Comparison of ENCODE assay signal across 5 cellular contexts in the genomic region with DNA sequence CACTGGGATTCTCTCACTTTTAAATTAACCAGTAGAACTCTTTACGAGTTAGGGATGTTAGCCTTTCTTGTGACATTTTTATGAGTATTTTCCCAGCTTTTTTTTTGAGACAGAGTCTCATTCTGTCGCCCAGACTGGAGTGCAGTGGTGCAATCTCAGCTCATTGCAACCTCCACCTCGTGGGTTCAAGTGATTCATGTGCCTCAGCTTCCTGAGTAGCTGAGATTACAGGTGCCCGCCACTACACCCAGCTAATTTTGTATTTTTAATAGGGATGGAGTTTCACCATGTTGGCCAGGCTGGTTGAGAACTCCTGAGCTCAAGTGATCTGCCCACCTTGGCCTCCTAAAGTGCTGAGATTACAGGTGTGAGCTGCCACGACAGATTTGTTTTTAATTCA. TPM values are rescaled to one million over a fixed set of nuclear protein-coding genes. Genes with fewer than 3 reads are reported as not detected.
DNase-seq lines count a peak whose midpoint lies in the region; ATAC-seq and TF ChIP-seq lines count a peak whose summit lies in the region.
"Not testable (repeated sequence)": the region's sequence is repeated elsewhere in the genome, so short reads cannot be mapped to it uniquely, and the experiment has no call there.

No MANE protein-coding gene starts in this region.

- H3K9me3 Mint-ChIP-seq in stimulated activated effector memory CD8-positive, alpha-beta T cell treated with anti-CD3 and anti-CD28 coated beads, Interleukin-12 subunit alpha, Interleukin-12 subunit beta, amount 100 ng/mL, for 72 hours, result not testable (repeated sequence)

- peaks cover 48% of the 10 kb centered on the region for H3K4me1 ChIP-seq in DOHH2 (ENCODE audit: control insufficient read depth, low read length)
- H3K4me1 ChIP-seq in Karpas-422 (ENCODE audit: low read length), result peaks cover 47% of the 10 kb centered on the region

- not testable (repeated sequence) for H3K9ac ChIP-seq in Karpas-422 (ENCODE audit: low read length)

- not testable (repeated sequence) for H3K4me3 ChIP-seq in DOHH2 (ENCODE audit: low read length); Karpas-422 (ENCODE audit: low read length)

- H2AFZ ChIP-seq in Karpas-422 (ENCODE audit: low read length), result not testable (repeated sequence)

- H4K20me1 ChIP-seq in DOHH2 (ENCODE audit: control insufficient read depth, insufficient read depth, low read depth, low read length); Karpas-422 (ENCODE audit: insufficient read depth, low read depth, low read length): not testable (repeated sequence)

- H3K36me3 Mint-ChIP-seq in stimulated activated effector memory CD8-positive, alpha-beta T cell treated with anti-CD3 and anti-CD28 coated beads, Interleukin-12 subunit alpha, Interleukin-12 subunit beta, amount 100 ng/mL, for 72 hours, result peaks cover 51% of the 10 kb centered on the region

- not testable (repeated sequence) for H3K9me2 ChIP-seq in DOHH2 (replicated peaks; ENCODE audit: control insufficient read depth, low read length); Karpas-422 (replicated peaks; ENCODE audit: insufficient read depth, low read length)

- H3K27ac ChIP-seq in DOHH2 (ENCODE audit: low read depth, low read length) (0 out of 2 replicates have a peak overlapping the region, but pooled peaks have one; percentile 4), Karpas-422 (ENCODE audit: low read length) (peak overlapping the region; percentile 86), VCaP (peak overlapping the region; percentile 74)

- H3K36me3 ChIP-seq in DOHH2 (ENCODE audit: control insufficient read depth, low read length) (peaks cover 72% of the 10 kb centered on the region), Karpas-422 (ENCODE audit: insufficient read depth, low read length) (peaks cover 21% of the 10 kb centered on the region; the same call in 1 of the 2 replicates)

- not testable (repeated sequence) for DNase-seq in Karpas-422; stimulated activated effector memory CD8-positive, alpha-beta T cell treated with anti-CD3 and anti-CD28 coated beads, Interleukin-12 subunit alpha, Interleukin-12 subunit beta, amount 100 ng/mL, for 72 hours (ENCODE audit: low spot score in 2 of 2)
- peak; percentile 40 for DNase-seq in left kidney (ENCODE audit: low read depth, low spot score)

- not testable (repeated sequence) for TF ChIP-seq CTCF in DOHH2 (IDR thresholded peaks at IDR 0.05; ENCODE audit: low read depth, low read length, poor library complexity, severe bottlenecking); VCaP (conservative IDR thresholded peaks at IDR 0.05)

- H3K27me3 ChIP-seq in DOHH2 (ENCODE audit: control insufficient read depth, low read length); Karpas-422 (ENCODE audit: low read length): not testable (repeated sequence)

- H3F3A ChIP-seq in DOHH2 (ENCODE audit: control insufficient read depth, insufficient read depth), result peaks cover 14% of the 10 kb centered on the region

- not testable (repeated sequence) for ATAC-seq in stimulated activated effector memory CD8-positive, alpha-beta T cell treated with anti-CD3 and anti-CD28 coated beads, Interleukin-12 subunit alpha, Interleukin-12 subunit beta, amount 100 ng/mL, for 72 hours

- H3K4me2 ChIP-seq in DOHH2 (ENCODE audit: low read length); Karpas-422 (ENCODE audit: low read depth, low read length, poor library complexity, severe bottlenecking): not testable (repeated sequence)

- not testable (repeated sequence) for H3K4me3 Mint-ChIP-seq in stimulated activated effector memory CD8-positive, alpha-beta T cell treated with anti-CD3 and anti-CD28 coated beads, Interleukin-12 subunit alpha, Interleukin-12 subunit beta, amount 100 ng/mL, for 72 hours

- not testable (repeated sequence) for H3K79me2 ChIP-seq in DOHH2 (ENCODE audit: control insufficient read depth, low read length); Karpas-422 (ENCODE audit: low read length)

- peaks cover 10% of the 10 kb centered on the region for H3K4me1 Mint-ChIP-seq in stimulated activated effector memory CD8-positive, alpha-beta T cell treated with anti-CD3 and anti-CD28 coated beads, Interleukin-12 subunit alpha, Interleukin-12 subunit beta, amount 100 ng/mL, for 72 hours

- H3K27ac Mint-ChIP-seq in stimulated activated effector memory CD8-positive, alpha-beta T cell treated with anti-CD3 and anti-CD28 coated beads, Interleukin-12 subunit alpha, Interleukin-12 subunit beta, amount 100 ng/mL, for 72 hours, result peak overlapping the region; percentile 41

- not testable (repeated sequence) for H3K9me3 ChIP-seq in DOHH2 (ENCODE audit: control insufficient read depth, insufficient read depth, low read length); Karpas-422 (ENCODE audit: low read length)

RNA-seq across cellular contexts. Expression of gene RASSF2, which starts 54.7 kb away (rescaled TPM):
- total RNA-seq in Karpas-422 (2014; rRNA removed; shearing (Covaris generic); ENCODE audit: low replicate concordance), result 171 and 190 TPM in 2 replicates

Comparison
In these comparisons a context has a peak if more than half of its experiments do, and no peak if none do; other contexts are left out.
1. H3K27ac ChIP-seq: peak in every context shown above with its lines; median percentile 86 in Karpas-422; 74 in VCaP; 4 in DOHH2.